Comparison of ENCODE assay signal across 7 cellular contexts in genomic region chr3:31027914-31028313, GRCh38.
"Had no signal": no experiment of that assay in that cellular context is flagged by ENCODE, and none has a peak within 500 bp of the region (broad histone marks: within the 10 kb centered on the region; RNA-seq: fewer than 3 reads in every experiment).

No MANE protein-coding gene starts in this region.

- H3K4me3 ChIP-seq: HAP-1, K562 had no signal

- H3K36me3 ChIP-seq: HAP-1 had no signal

- H3K27ac ChIP-seq: KMS-11 had no signal

- H3K4me1 ChIP-seq: HAP-1 had no signal

- ATAC-seq: HCT116, K562 had no signal

- DNase-seq: GOT3, H7, IMR-90 had no signal

- H3K9ac ChIP-seq: KMS-11 had no signal
